ENCODE assay signal across 1 cellular context in the genomic region with DNA sequence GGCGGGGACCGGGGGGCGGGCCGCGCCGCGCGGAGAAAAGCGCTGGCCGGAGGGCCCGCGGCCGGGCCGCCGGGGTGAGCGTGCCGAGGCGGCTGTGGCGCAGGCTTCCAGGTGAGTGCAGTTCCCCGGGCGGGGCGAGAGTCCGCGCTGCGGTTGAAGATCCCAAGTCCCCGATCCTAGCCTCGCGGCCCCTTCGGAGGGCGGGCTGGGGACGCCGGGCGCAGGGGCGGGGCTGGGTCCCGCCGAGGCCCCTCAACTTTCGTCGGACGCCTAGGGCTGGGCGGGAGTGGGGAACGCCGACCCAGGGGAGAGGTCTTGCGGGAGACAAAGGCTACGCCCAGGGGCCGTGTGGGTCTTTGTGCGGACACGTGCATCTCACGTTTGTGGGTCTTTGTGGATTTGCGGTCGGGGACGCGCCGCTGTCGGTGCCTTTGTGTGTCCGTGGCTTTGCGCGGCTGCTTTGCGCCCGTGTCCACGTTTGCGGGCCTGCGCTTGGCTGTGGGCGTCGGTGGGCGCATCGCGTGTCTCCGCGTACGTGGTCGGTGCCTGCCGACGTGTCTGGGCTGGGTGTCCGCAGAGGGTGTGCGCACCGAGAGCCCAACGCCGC.
TF ChIP-seq lines count a peak whose summit lies in the region.

A gene with protein sequence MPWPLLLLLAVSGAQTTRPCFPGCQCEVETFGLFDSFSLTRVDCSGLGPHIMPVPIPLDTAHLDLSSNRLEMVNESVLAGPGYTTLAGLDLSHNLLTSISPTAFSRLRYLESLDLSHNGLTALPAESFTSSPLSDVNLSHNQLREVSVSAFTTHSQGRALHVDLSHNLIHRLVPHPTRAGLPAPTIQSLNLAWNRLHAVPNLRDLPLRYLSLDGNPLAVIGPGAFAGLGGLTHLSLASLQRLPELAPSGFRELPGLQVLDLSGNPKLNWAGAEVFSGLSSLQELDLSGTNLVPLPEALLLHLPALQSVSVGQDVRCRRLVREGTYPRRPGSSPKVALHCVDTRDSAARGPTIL (plus strand): TSS at position 63 of the 607 bp plus-strand sequence. CDS start 12,261 bp downstream, outside the sequence.

TF ChIP-seq in HepG2, 621 proteins besides CTCF, POLR2A, EP300 and RAD21 (continued from another document and continues in another):
- TF ChIP-seq CBX2 (IDR thresholded peaks at IDR 0.05; ENCODE audit: low read depth, low read length) = no peak
- no peak for TF ChIP-seq CBX2 (CRISPR knock-in tag; IDR thresholded peaks at IDR 0.05; ENCODE audit: low read depth)
- TF ChIP-seq ZFP82 (CRISPR knock-in tag; IDR thresholded peaks at IDR 0.05; ENCODE audit: borderline replicate concordance) = peak; percentile 10; the same call in 1 of the 2 replicates
- TF ChIP-seq ADNP (CRISPR knock-in tag; IDR thresholded peaks at IDR 0.05) = no peak
- TF ChIP-seq ATRX (CRISPR knock-in tag; IDR thresholded peaks at IDR 0.05; ENCODE audit: borderline replicate concordance) = no peak
- TF ChIP-seq, protein P1, sequence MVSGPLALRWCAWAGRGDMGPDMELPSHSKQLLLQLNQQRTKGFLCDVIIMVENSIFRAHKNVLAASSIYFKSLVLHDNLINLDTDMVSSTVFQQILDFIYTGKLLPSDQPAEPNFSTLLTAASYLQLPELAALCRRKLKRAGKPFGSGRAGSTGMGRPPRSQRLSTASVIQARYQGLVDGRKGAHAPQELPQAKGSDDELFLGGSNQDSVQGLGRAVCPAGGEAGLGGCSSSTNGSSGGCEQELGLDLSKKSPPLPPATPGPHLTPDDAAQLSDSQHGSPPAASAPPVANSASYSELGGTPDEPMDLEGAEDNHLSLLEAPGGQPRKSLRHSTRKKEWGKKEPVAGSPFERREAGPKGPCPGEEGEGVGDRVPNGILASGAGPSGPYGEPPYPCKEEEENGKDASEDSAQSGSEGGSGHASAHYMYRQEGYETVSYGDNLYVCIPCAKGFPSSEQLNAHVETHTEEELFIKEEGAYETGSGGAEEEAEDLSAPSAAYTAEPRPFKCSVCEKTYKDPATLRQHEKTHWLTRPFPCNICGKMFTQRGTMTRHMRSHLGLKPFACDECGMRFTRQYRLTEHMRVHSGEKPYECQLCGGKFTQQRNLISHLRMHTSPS (CRISPR knock-in tag; IDR thresholded peaks at IDR 0.05; ENCODE audit: low read depth) = no peak; the same call in 1 of the 2 replicates
- no peak for TF ChIP-seq PHF5A (CRISPR knock-in tag; IDR thresholded peaks at IDR 0.05; ENCODE audit: low read depth, unreplicated experiment)
- no peak for TF ChIP-seq CREB1 (IDR thresholded peaks at IDR 0.05)
- TF ChIP-seq CREB1 (CRISPR knock-in tag; IDR thresholded peaks at IDR 0.05) = no peak
- TF ChIP-seq HDAC2 (CRISPR knock-in tag; IDR thresholded peaks at IDR 0.05) = no peak
- TF ChIP-seq, protein P2, sequence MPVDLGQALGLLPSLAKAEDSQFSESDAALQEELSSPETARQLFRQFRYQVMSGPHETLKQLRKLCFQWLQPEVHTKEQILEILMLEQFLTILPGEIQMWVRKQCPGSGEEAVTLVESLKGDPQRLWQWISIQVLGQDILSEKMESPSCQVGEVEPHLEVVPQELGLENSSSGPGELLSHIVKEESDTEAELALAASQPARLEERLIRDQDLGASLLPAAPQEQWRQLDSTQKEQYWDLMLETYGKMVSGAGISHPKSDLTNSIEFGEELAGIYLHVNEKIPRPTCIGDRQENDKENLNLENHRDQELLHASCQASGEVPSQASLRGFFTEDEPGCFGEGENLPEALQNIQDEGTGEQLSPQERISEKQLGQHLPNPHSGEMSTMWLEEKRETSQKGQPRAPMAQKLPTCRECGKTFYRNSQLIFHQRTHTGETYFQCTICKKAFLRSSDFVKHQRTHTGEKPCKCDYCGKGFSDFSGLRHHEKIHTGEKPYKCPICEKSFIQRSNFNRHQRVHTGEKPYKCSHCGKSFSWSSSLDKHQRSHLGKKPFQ (CRISPR knock-in tag; IDR thresholded peaks at IDR 0.05; ENCODE audit: insufficient replicate concordance) = no peak
- TF ChIP-seq STAG1 (CRISPR knock-in tag; IDR thresholded peaks at IDR 0.05) = no peak
- TF ChIP-seq ZFYVE20 (CRISPR knock-in tag; IDR thresholded peaks at IDR 0.05; ENCODE audit: borderline replicate concordance, low read depth) = no peak
- no peak for TF ChIP-seq ZFP36L1 (CRISPR knock-in tag; IDR thresholded peaks at IDR 0.05)
- no peak for TF ChIP-seq GTF3A (CRISPR knock-in tag; conservative IDR thresholded peaks at IDR 0.05)
- TF ChIP-seq ZNF510 (CRISPR knock-in tag; IDR thresholded peaks at IDR 0.05; ENCODE audit: low read depth) = no peak
- peak; percentile 59 for TF ChIP-seq RBFOX2 (IDR thresholded peaks at IDR 0.05; ENCODE audit: low read depth, low read length)
- TF ChIP-seq KAT7 (CRISPR knock-in tag; IDR thresholded peaks at IDR 0.05; ENCODE audit: borderline replicate concordance) = no peak
- TF ChIP-seq, protein P3, sequence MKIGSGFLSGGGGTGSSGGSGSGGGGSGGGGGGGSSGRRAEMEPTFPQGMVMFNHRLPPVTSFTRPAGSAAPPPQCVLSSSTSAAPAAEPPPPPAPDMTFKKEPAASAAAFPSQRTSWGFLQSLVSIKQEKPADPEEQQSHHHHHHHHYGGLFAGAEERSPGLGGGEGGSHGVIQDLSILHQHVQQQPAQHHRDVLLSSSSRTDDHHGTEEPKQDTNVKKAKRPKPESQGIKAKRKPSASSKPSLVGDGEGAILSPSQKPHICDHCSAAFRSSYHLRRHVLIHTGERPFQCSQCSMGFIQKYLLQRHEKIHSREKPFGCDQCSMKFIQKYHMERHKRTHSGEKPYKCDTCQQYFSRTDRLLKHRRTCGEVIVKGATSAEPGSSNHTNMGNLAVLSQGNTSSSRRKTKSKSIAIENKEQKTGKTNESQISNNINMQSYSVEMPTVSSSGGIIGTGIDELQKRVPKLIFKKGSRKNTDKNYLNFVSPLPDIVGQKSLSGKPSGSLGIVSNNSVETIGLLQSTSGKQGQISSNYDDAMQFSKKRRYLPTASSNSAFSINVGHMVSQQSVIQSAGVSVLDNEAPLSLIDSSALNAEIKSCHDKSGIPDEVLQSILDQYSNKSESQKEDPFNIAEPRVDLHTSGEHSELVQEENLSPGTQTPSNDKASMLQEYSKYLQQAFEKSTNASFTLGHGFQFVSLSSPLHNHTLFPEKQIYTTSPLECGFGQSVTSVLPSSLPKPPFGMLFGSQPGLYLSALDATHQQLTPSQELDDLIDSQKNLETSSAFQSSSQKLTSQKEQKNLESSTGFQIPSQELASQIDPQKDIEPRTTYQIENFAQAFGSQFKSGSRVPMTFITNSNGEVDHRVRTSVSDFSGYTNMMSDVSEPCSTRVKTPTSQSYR (CRISPR knock-in tag; IDR thresholded peaks at IDR 0.05; ENCODE audit: borderline replicate concordance) = no peak
- TF ChIP-seq, protein P4, sequence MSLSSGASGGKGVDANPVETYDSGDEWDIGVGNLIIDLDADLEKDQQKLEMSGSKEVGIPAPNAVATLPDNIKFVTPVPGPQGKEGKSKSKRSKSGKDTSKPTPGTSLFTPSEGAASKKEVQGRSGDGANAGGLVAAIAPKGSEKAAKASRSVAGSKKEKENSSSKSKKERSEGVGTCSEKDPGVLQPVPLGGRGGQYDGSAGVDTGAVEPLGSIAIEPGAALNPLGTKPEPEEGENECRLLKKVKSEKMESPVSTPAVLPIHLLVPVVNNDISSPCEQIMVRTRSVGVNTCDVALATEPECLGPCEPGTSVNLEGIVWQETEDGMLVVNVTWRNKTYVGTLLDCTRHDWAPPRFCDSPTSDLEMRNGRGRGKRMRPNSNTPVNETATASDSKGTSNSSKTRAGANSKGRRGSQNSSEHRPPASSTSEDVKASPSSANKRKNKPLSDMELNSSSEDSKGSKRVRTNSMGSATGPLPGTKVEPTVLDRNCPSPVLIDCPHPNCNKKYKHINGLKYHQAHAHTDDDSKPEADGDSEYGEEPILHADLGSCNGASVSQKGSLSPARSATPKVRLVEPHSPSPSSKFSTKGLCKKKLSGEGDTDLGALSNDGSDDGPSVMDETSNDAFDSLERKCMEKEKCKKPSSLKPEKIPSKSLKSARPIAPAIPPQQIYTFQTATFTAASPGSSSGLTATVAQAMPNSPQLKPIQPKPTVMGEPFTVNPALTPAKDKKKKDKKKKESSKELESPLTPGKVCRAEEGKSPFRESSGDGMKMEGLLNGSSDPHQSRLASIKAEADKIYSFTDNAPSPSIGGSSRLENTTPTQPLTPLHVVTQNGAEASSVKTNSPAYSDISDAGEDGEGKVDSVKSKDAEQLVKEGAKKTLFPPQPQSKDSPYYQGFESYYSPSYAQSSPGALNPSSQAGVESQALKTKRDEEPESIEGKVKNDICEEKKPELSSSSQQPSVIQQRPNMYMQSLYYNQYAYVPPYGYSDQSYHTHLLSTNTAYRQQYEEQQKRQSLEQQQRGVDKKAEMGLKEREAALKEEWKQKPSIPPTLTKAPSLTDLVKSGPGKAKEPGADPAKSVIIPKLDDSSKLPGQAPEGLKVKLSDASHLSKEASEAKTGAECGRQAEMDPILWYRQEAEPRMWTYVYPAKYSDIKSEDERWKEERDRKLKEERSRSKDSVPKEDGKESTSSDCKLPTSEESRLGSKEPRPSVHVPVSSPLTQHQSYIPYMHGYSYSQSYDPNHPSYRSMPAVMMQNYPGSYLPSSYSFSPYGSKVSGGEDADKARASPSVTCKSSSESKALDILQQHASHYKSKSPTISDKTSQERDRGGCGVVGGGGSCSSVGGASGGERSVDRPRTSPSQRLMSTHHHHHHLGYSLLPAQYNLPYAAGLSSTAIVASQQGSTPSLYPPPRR (CRISPR knock-in tag; IDR thresholded peaks at IDR 0.05; ENCODE audit: borderline replicate concordance) = peak; percentile 1; the same call in 1 of the 2 replicates
- no peak for TF ChIP-seq ZNF775 (CRISPR knock-in tag; IDR thresholded peaks at IDR 0.05; ENCODE audit: borderline replicate concordance)
- no peak for TF ChIP-seq SIN3A (IDR thresholded peaks at IDR 0.05; ENCODE audit: borderline replicate concordance, low read depth, low read length)
- TF ChIP-seq, protein P5, sequence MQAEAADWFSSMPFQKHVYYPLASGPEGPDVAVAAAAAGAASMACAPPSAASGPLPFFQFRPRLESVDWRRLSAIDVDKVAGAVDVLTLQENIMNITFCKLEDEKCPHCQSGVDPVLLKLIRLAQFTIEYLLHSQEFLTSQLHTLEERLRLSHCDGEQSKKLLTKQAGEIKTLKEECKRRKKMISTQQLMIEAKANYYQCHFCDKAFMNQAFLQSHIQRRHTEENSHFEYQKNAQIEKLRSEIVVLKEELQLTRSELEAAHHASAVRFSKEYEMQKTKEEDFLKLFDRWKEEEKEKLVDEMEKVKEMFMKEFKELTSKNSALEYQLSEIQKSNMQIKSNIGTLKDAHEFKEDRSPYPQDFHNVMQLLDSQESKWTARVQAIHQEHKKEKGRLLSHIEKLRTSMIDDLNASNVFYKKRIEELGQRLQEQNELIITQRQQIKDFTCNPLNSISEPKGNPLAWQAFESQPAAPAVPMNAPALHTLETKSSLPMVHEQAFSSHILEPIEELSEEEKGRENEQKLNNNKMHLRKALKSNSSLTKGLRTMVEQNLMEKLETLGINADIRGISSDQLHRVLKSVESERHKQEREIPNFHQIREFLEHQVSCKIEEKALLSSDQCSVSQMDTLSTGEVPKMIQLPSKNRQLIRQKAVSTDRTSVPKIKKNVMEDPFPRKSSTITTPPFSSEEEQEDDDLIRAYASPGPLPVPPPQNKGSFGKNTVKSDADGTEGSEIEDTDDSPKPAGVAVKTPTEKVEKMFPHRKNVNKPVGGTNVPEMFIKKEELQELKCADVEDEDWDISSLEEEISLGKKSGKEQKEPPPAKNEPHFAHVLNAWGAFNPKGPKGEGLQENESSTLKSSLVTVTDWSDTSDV (CRISPR knock-in tag; IDR thresholded peaks at IDR 0.05) = no peak
- no peak for TF ChIP-seq ZNF354B (CRISPR knock-in tag; IDR thresholded peaks at IDR 0.05)
- no peak for TF ChIP-seq TOE1 (CRISPR knock-in tag; IDR thresholded peaks at IDR 0.05)
- TF ChIP-seq POGZ (CRISPR knock-in tag; IDR thresholded peaks at IDR 0.05) = no peak
- no peak; the same call in 1 of the 2 replicates for TF ChIP-seq MXD4 (CRISPR knock-in tag; IDR thresholded peaks at IDR 0.05)
- TF ChIP-seq ZNF792 (CRISPR knock-in tag; IDR thresholded peaks at IDR 0.05) = 0 out of 2 replicates have a peak, but pooled peaks have one; percentile 7
- TF ChIP-seq ZNF468 (CRISPR knock-in tag; IDR thresholded peaks at IDR 0.05) = no peak
- no peak for TF ChIP-seq ZNF660 (CRISPR knock-in tag; IDR thresholded peaks at IDR 0.05; ENCODE audit: borderline replicate concordance, low read depth)
- no peak for TF ChIP-seq NFIB (CRISPR knock-in tag; IDR thresholded peaks at IDR 0.05; ENCODE audit: borderline replicate concordance)
- TF ChIP-seq, protein P6, sequence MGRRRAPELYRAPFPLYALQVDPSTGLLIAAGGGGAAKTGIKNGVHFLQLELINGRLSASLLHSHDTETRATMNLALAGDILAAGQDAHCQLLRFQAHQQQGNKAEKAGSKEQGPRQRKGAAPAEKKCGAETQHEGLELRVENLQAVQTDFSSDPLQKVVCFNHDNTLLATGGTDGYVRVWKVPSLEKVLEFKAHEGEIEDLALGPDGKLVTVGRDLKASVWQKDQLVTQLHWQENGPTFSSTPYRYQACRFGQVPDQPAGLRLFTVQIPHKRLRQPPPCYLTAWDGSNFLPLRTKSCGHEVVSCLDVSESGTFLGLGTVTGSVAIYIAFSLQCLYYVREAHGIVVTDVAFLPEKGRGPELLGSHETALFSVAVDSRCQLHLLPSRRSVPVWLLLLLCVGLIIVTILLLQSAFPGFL (CRISPR knock-in tag; IDR thresholded peaks at IDR 0.05) = 0 out of 2 replicates have a peak, but pooled peaks have one; percentile 68
- TF ChIP-seq MIXL1 (CRISPR knock-in tag; IDR thresholded peaks at IDR 0.05) = no peak
- no peak for TF ChIP-seq FOXK2 (IDR thresholded peaks at IDR 0.05)
- no peak for TF ChIP-seq ZBTB3 (CRISPR knock-in tag; IDR thresholded peaks at IDR 0.05; ENCODE audit: borderline replicate concordance, low read depth)
- TF ChIP-seq, protein P7, sequence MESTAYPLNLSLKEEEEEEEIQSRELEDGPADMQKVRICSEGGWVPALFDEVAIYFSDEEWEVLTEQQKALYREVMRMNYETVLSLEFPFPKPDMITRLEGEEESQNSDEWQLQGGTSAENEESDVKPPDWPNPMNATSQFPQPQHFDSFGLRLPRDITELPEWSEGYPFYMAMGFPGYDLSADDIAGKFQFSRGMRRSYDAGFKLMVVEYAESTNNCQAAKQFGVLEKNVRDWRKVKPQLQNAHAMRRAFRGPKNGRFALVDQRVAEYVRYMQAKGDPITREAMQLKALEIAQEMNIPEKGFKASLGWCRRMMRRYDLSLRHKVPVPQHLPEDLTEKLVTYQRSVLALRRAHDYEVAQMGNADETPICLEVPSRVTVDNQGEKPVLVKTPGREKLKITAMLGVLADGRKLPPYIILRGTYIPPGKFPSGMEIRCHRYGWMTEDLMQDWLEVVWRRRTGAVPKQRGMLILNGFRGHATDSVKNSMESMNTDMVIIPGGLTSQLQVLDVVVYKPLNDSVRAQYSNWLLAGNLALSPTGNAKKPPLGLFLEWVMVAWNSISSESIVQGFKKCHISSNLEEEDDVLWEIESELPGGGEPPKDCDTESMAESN (CRISPR knock-in tag; conservative IDR thresholded peaks at IDR 0.05) = no peak
- TF ChIP-seq FOXC1 (CRISPR knock-in tag; IDR thresholded peaks at IDR 0.05; ENCODE audit: borderline replicate concordance) = no peak
- no peak for TF ChIP-seq ZNF549 (CRISPR knock-in tag; IDR thresholded peaks at IDR 0.05)
- TF ChIP-seq ZFP62 (CRISPR knock-in tag; IDR thresholded peaks at IDR 0.05) = no peak
- TF ChIP-seq BORCS8-MEF2B (CRISPR knock-in tag; IDR thresholded peaks at IDR 0.05) = no peak
- TF ChIP-seq ZNF720 (CRISPR knock-in tag; IDR thresholded peaks at IDR 0.05) = no peak
- TF ChIP-seq ZFP37 (CRISPR knock-in tag; IDR thresholded peaks at IDR 0.05; ENCODE audit: borderline replicate concordance) = no peak
- TF ChIP-seq SMAD3 (CRISPR knock-in tag; IDR thresholded peaks at IDR 0.05) = no peak
- TF ChIP-seq ZNF7 (CRISPR knock-in tag; IDR thresholded peaks at IDR 0.05) = no peak
